13 cellular contexts compared by ENCODE assay signal in the genomic region with DNA sequence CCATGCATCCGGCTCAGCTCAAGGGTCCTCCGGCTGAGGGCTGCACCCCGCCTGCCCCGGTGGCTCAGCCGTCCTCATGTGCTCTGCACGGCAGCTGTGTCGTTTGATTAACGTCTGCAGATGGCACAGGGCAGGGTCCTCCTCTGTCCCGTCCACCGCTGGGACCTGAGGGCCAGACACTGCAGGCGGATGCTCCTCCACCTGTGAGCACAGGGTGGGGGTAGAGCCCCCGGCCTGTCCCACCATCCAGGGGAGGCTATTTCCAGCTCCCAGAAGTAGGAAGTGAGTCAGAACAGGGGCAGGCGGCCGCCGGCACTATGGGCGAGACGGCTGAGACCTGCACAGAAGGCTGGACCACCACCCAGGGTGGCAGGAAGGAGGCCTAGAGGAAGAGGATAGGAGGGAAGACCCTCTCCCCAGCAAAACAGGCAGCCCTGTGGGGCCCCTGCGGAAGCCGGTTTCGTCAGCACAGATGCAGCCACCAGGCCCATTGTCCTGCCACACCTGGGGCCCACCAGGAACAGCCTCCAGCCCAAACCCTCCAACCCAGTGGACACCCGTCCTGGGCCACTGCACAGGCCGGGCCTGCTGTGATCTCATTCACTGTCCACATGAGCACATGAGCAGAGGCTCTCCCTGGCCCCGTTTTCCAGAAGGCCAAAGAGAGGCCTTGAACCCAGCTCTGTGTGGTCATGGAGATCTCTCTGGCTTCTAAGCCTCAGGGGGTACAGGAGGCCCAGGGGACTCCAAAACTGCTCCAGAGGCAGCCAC. TPM values are rescaled to one million over a fixed set of nuclear protein-coding genes. Genes with fewer than 3 reads are reported as not detected.
DNase-seq lines count a peak whose midpoint lies in the region; ATAC-seq and TF ChIP-seq lines count a peak whose summit lies in the region.
"Had no signal": no experiment of that assay in that cellular context is flagged by ENCODE, and none has a peak within 500 bp of the region (broad histone marks: within the 10 kb centered on the region; RNA-seq: fewer than 3 reads in every experiment).

No MANE protein-coding gene starts in this region.

- no peaks in the 10 kb centered on the region for H3K9me3 Mint-ChIP-seq in effector memory CD8-positive, alpha-beta T cell

- DNase-seq in Kasumi-1 (lab: John Stamatoyannopoulos, UW) (peak; percentile 33 to 40), lung (ENCODE audit: low spot score) (no peak), stomach (no peak), NCI-H345 (lab: John Stamatoyannopoulos, UW) (no peak)
- DNase-seq in effector memory CD8-positive, alpha-beta T cell, result no peak
- DNase-seq in stimulated activated naive CD4-positive, alpha-beta T cell treated with Interleukin-2 at 50 U/mL for 16 hours (lab: John Stamatoyannopoulos, UW), result no peak
- no peak for DNase-seq in activated CD4-positive, CD25-positive, alpha-beta regulatory T cell treated with anti-CD3 and anti-CD28 coated beads, Interleukin-2, amount 50 U/mL, for 72 hours
- DNase-seq in stimulated activated CD4-positive, alpha-beta T cell treated with anti-CD3 and anti-CD28 coated beads, Interleukin-4, amount 100 ng/mL, for 4 hours, result no peak
- DNase-seq: NCI-H187 treated with DMSO at 0.1 percent for 48 hours, retina, T1000 had no signal

- no peaks in the 10 kb centered on the region for H3K36me3 Mint-ChIP-seq in effector memory CD8-positive, alpha-beta T cell (ENCODE audit: insufficient read depth)

- no peaks in the 10 kb centered on the region for H3K27me3 ChIP-seq in lung (ENCODE audit: control insufficient read depth, insufficient read depth)
- no peaks in the 10 kb centered on the region for H3K27me3 ChIP-seq in stomach

- H3K4me1 ChIP-seq in lung (ENCODE audit: control insufficient read depth in 2 of 2, insufficient read depth in 2 of 2, low read length in 2 of 2) (peaks cover 0 to 45% of the 10 kb centered on the region in 2 donors), stomach (peaks cover 41 to 80% (median 59%) of the 10 kb centered on the region in 4 donors)
- H3K4me1 ChIP-seq: Caco-2 had no signal

- peak overlapping the region; percentile 3 to 15 for H3K4me3 Mint-ChIP-seq in effector memory CD8-positive, alpha-beta T cell

- no peak for TF ChIP-seq EP300 in stomach (IDR thresholded peaks at IDR 0.05)

- H3K36me3 ChIP-seq in lung (ENCODE audit: control insufficient read depth in 2 of 2, insufficient read depth in 2 of 2, low read length in 2 of 2) (no peaks in the 10 kb centered on the region), stomach (no peaks in the 10 kb centered on the region)

- peak overlapping the region; percentile 39 to 78 for H3K27ac Mint-ChIP-seq in effector memory CD8-positive, alpha-beta T cell

- no peak for TF ChIP-seq POLR2A in stomach (IDR thresholded peaks at IDR 0.05)

- H3K27ac ChIP-seq in lung (ENCODE audit: low read depth in 1 of 2, low read length in 1 of 2) (peak overlapping the region; percentile 40 to 82), stomach (peak overlapping the region in 3 of 5 donors; percentile 29 to 52 (median 50))
- H3K27ac ChIP-seq: KMS-11 had no signal

- H3K27me3 Mint-ChIP-seq in effector memory CD8-positive, alpha-beta T cell, result peaks cover 9% of the 10 kb centered on the region in 2 donors

- intact Hi-C loops in stomach (cut with DNase I; ENCODE audit: low total_unique reads), result no loop called here

- H3K9me3 ChIP-seq in lung (ENCODE audit: control insufficient read depth in 2 of 2, insufficient read depth in 1 of 2, low read length in 1 of 2), result no peaks in the 10 kb centered on the region
- H3K9me3 ChIP-seq in stomach, result no peaks in the 10 kb centered on the region
- H3K9me3 ChIP-seq: Caco-2 had no signal

- H3K4me3 ChIP-seq in lung, result no peak overlapping the region
- H3K4me3 ChIP-seq in stomach, result no peak overlapping the region

- H3K4me1 Mint-ChIP-seq in effector memory CD8-positive, alpha-beta T cell (ENCODE audit: low read depth in 2 of 2), result peaks cover 9 to 15% of the 10 kb centered on the region in 2 donors

- WGBS in lung, 2 donors, result 46 to 47% methylated on average over 23 of the region's 23 CpGs
- 77 to 85% (median 83%) methylated on average over 19 to 23 of the region's 23 CpGs for WGBS in stomach, 5 donors

- no peak for ATAC-seq in effector memory CD8-positive, alpha-beta T cell (replicated peaks)
- no peak for ATAC-seq in lung (ENCODE audit: insufficient read depth, low FRiP score)

- TF ChIP-seq CTCF in lung (IDR thresholded peaks at IDR 0.05; ENCODE audit: control extremely low read depth, extremely low read depth), result no peak
- TF ChIP-seq CTCF in stomach (IDR thresholded peaks at IDR 0.05), result no peak

RNA-seq across cellular contexts. Expression of a gene that starts 12.6 kb away (rescaled TPM):
- total RNA-seq in lung, result 100 to 1,000 TPM; 191 to 233 TPM
- 100 to 1,000 TPM; 128 to 168 TPM for polyA plus RNA-seq in lung
- 100 to 1,000 TPM in 2 of 5 donors, 10 to 100 TPM in 3; 53.1 to 251 (median 65.2) TPM for total RNA-seq in stomach
- 10 to 100 TPM; 22.6 to 44.7 (median 32.0) TPM for polyA plus RNA-seq in stomach

Comparison
In these comparisons a context has a peak if more than half of its experiments do, and no peak if none do; other contexts are left out.
1. DNase-seq: peak in Kasumi-1 (2 of 2); none in effector memory CD8-positive, alpha-beta T cell (0 of 3), lung (single experiment), stomach (single experiment), stimulated activated naive CD4-positive, alpha-beta T cell treated with Interleukin-2 at 50 U/mL for 16 hours (single experiment), NCI-H345 (single experiment), activated CD4-positive, CD25-positive, alpha-beta regulatory T cell treated with anti-CD3 and anti-CD28 coated beads, Interleukin-2, amount 50 U/mL, for 72 hours (single experiment) and stimulated activated CD4-positive, alpha-beta T cell treated with anti-CD3 and anti-CD28 coated beads, Interleukin-4, amount 100 ng/mL, for 4 hours (0 of 2).